ENCODE assay signal across 31 cellular contexts in genomic region chr1:15492572-15492971, GRCh38. TPM values are rescaled to one million over a fixed set of nuclear protein-coding genes. Genes with fewer than 3 reads are reported as not detected.
"Had no signal": no experiment of that assay in that cellular context is flagged by ENCODE, and none has a peak within 500 bp of the region (broad histone marks: within the 10 kb centered on the region; RNA-seq: fewer than 3 reads in every experiment).

No MANE protein-coding gene starts in this region.

- H3K9me3 ChIP-seq: colonic mucosa, esophagus squamous epithelium, right lobe of liver, thoracic aorta, uterus had no signal

- DNase-seq: activated CD4-positive, alpha-beta memory T cell treated with anti-CD3 and anti-CD28 coated beads for 36 hours; activated CD4-positive, alpha-beta T cell treated with anti-CD3 and anti-CD28 coated beads, Interleukin-2, amount 10 ng/mL, durations not matched to agents 24 days and 14 days; activated CD8-positive, alpha-beta memory T cell treated with anti-CD3 and anti-CD28 coated beads, Interleukin-2, amount 50 U/mL, for 48 hours; activated naive CD8-positive, alpha-beta T cell treated with anti-CD3 and anti-CD28 coated beads, Interleukin-2, amount 50 U/mL, for 24 hours; activated T-cell treated with anti-CD3 and anti-CD28 coated beads, Interleukin-2, amount 50 U/mL, for 4 hours; anterior cingulate cortex; cerebellar nuclear complex; colonic mucosa; effector CD8-positive, alpha-beta T cell; esophagus squamous epithelium; foreskin melanocyte; islet precursor cell; naive thymus-derived CD8-positive, alpha-beta T cell; right lobe of liver; stimulated activated CD4-positive, alpha-beta T cell treated with anti-CD3 and anti-CD28 coated beads, Interleukin-12 subunit alpha, Interleukin-12 subunit beta, amount 100 ng/mL, for 4 hours; stimulated activated CD4-positive, alpha-beta T cell treated with anti-CD3 and anti-CD28 coated beads, Interleukin-4, amount 100 ng/mL, for 24 hours; T-helper 1 cell; uterus had no signal

- H3K36me3 ChIP-seq: colonic mucosa, uterus had no signal

- ATAC-seq: activated CD4-positive, CD25-positive, alpha-beta regulatory T cell treated with anti-CD3 and anti-CD28 coated beads, Interleukin-2, amount 50 U/mL, for 24 hours; activated naive CD8-positive, alpha-beta T cell treated with anti-CD3 and anti-CD28 coated beads, Interleukin-2, amount 50 U/mL, for 24 hours; activated T-cell treated with anti-CD3 and anti-CD28 coated beads, Interleukin-2, amount 50 U/mL, for 4 hours; activated T-helper 17 cell treated with anti-CD3 and anti-CD28 coated beads, Interleukin-2, amount 50 U/mL, for 72 hours; naive thymus-derived CD8-positive, alpha-beta T cell; stimulated activated effector memory CD8-positive, alpha-beta T cell treated with anti-CD3 and anti-CD28 coated beads, Interleukin-12 subunit alpha, Interleukin-12 subunit beta, amount 100 ng/mL, for 72 hours had no signal

- H3K27ac ChIP-seq: colonic mucosa, epithelial cell of prostate, esophagus squamous epithelium, right lobe of liver, skin epidermis, thoracic aorta, uterus, VCaP had no signal

- H3K27me3 ChIP-seq: colonic mucosa, esophagus squamous epithelium, right lobe of liver, uterus had no signal

- H3K4me3 ChIP-seq: colonic mucosa, esophagus squamous epithelium, right lobe of liver, skin epidermis, thoracic aorta, uterus had no signal

- H3K4me1 ChIP-seq: colonic mucosa, esophagus squamous epithelium, right lobe of liver, uterus had no signal

RNA-seq across cellular contexts. Expression of gene CELA2B, which starts 16.7 kb away (rescaled TPM):
- total RNA-seq: activated CD4-positive, alpha-beta memory T cell treated with anti-CD3 and anti-CD28 coated beads for 36 hours; activated CD4-positive, alpha-beta T cell treated with anti-CD3 and anti-CD28 coated beads, Interleukin-2, amount 10 ng/mL, durations not matched to agents 24 days and 14 days; activated T-helper 17 cell treated with anti-CD3 and anti-CD28 coated beads, Interleukin-2, amount 50 U/mL, for 72 hours; bronchial epithelial cell; dermis microvascular lymphatic vessel endothelial cell; esophagus squamous epithelium; glomerular endothelial cell; naive thymus-derived CD8-positive, alpha-beta T cell; right lobe of liver; subcutaneous adipose tissue; thoracic aorta; uterus had no signal
- polyA plus RNA-seq: naive thymus-derived CD8-positive, alpha-beta T cell had no signal

RNA-seq across cellular contexts. Expression of gene CELA2A, which starts 36.0 kb away (rescaled TPM):
- total RNA-seq: activated CD4-positive, alpha-beta memory T cell treated with anti-CD3 and anti-CD28 coated beads for 36 hours; activated CD4-positive, alpha-beta T cell treated with anti-CD3 and anti-CD28 coated beads, Interleukin-2, amount 10 ng/mL, durations not matched to agents 24 days and 14 days; activated T-helper 17 cell treated with anti-CD3 and anti-CD28 coated beads, Interleukin-2, amount 50 U/mL, for 72 hours; bronchial epithelial cell; dermis microvascular lymphatic vessel endothelial cell; esophagus squamous epithelium; glomerular endothelial cell; lower leg skin; naive thymus-derived CD8-positive, alpha-beta T cell; osteoblast; right lobe of liver; subcutaneous adipose tissue; thoracic aorta; uterus had no signal
- polyA plus RNA-seq: naive thymus-derived CD8-positive, alpha-beta T cell had no signal

RNA-seq across cellular contexts. Expression of gene CTRC, which starts 54.3 kb away (rescaled TPM):
- total RNA-seq: activated CD4-positive, alpha-beta T cell treated with anti-CD3 and anti-CD28 coated beads, Interleukin-2, amount 10 ng/mL, durations not matched to agents 24 days and 14 days; activated T-helper 17 cell treated with anti-CD3 and anti-CD28 coated beads, Interleukin-2, amount 50 U/mL, for 72 hours; bronchial epithelial cell; dermis microvascular lymphatic vessel endothelial cell; esophagus squamous epithelium; glomerular endothelial cell; lower leg skin; osteoblast; right lobe of liver had no signal
